Comparison of ENCODE assay signal across 9 cellular contexts in the genomic region with DNA sequence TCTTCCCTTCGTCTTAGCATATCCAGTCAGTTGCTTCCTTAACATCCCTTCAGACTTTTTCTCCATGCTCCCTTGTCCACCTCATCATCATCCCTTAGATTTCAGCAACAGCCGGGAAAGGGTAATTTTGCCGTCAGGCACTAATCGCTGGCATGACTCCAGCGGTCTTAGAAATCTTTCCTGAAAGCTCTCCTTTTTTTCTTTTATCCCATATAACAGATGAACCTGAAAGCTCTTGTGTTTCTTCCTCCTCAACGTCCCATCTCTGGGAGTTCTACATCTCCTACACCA. TPM values are rescaled to one million over a fixed set of nuclear protein-coding genes. Genes with fewer than 3 reads are reported as not detected.
DNase-seq lines count a peak whose midpoint lies in the region; ATAC-seq, FAIRE-seq and TF ChIP-seq lines count a peak whose summit lies in the region.
"Had no signal": no experiment of that assay in that cellular context is flagged by ENCODE, and none has a peak within 500 bp of the region (broad histone marks: within the 10 kb centered on the region; RNA-seq: fewer than 3 reads in every experiment).

No MANE protein-coding gene starts in this region.

- peaks cover 3% of the 10 kb centered on the region for H3K4me1 Mint-ChIP-seq in CD8-positive, alpha-beta T cell (ENCODE audit: low read depth)
- H3K4me1 Mint-ChIP-seq in osteocyte (ENCODE audit: unreplicated experiment), result peaks cover 3% of the 10 kb centered on the region

- H3K4me3 Mint-ChIP-seq in CD8-positive, alpha-beta T cell, result no peak overlapping the region
- no peak overlapping the region for H3K4me3 Mint-ChIP-seq in osteocyte (ENCODE audit: unreplicated experiment)

- POLR2A ChIA-PET in CD8-positive, alpha-beta T cell (lab: Charles Lee), result interaction anchor here (0.8 to 7.1 kb wide), 12 partner anchors 11 to 475 kb away, joined by 3 to 168 read pairs (median 20); a partner anchor contains a TSS
- POLR2A ChIA-PET in endothelial cell of umbilical vein (lab: Charles Lee), result interaction anchor here (1.6 to 3.6 kb wide), 4 partner anchors 11 to 298 kb away, joined by 4 to 13 read pairs (median 6); a partner anchor contains a TSS

- peak overlapping the region; percentile 60 for H2AFZ ChIP-seq in endothelial cell of umbilical vein (ENCODE audit: low read depth, low read length)

- peak overlapping the region; percentile 99 for H3K9ac ChIP-seq in endothelial cell of umbilical vein (replicated peaks; ENCODE audit: extremely low read depth, insufficient read depth, low read length)

- dilution Hi-C loops in endothelial cell of umbilical vein (cut with MboI; ENCODE audit: extremely low pct_ligation_motif_present, low sequenced_read_pairs), result loop anchor here (25.0 kb wide), 1 partner anchor 148 kb away; no protein-coding TSS in a partner anchor

- H3K27me3 ChIP-seq in CD8-positive, alpha-beta T cell (ENCODE audit: insufficient read depth, low read length), result no peaks in the 10 kb centered on the region
- H3K27me3 ChIP-seq in endothelial cell of umbilical vein (ENCODE audit: control insufficient read depth in 2 of 2, insufficient read depth in 2 of 2, low read length in 2 of 2), result no peaks in the 10 kb centered on the region

- H3K4me3 ChIP-seq in CD8-positive, alpha-beta T cell (ENCODE audit: low read depth, low read length), result peak overlapping the region; percentile 62
- H3K4me3 ChIP-seq in endothelial cell of umbilical vein (replicated peaks in 1 of 3; ENCODE audit: insufficient read depth in 1 of 3, low read depth in 1 of 3, low read length in 3 of 3), result peak overlapping the region in 2 of 3 experiments; percentile 55 to 91

- CTCF ChIA-PET in CD8-positive, alpha-beta T cell (lab: Charles Lee), result interaction anchor here (0.7 to 2.4 kb wide), 5 partner anchors 26 to 298 kb away, joined by 3 to 9 read pairs (median 3); no protein-coding TSS in a partner anchor
- CTCF ChIA-PET in endothelial cell of umbilical vein (lab: Charles Lee), result interaction anchor here (1.0 to 4.1 kb wide), 8 partner anchors 13 to 298 kb away, joined by 3 to 38 read pairs (median 6); no protein-coding TSS in a partner anchor

- intact Hi-C loops in CD8-positive, alpha-beta T cell (cut with DNase I, micrococcal nuclease), result loop anchor here (1.0 to 2.0 kb wide), 4 partner anchors 10 to 298 kb away; a partner anchor contains a TSS
- intact Hi-C loops in endothelial cell of umbilical vein (cut with micrococcal nuclease), result loop anchor here (1.0 to 2.0 kb wide), 8 partner anchors 10 to 298 kb away; a partner anchor contains a TSS

- no peaks in the 10 kb centered on the region for H3K9me1 ChIP-seq in endothelial cell of umbilical vein (replicated peaks; ENCODE audit: control insufficient read depth, extremely low read depth, insufficient read depth, low read length)

- H3K9me3 Mint-ChIP-seq in CD8-positive, alpha-beta T cell, result no peaks in the 10 kb centered on the region
- H3K9me3 Mint-ChIP-seq in osteocyte (ENCODE audit: unreplicated experiment), result no peaks in the 10 kb centered on the region
- H3K9me3 Mint-ChIP-seq: stimulated activated naive CD8-positive, alpha-beta T cell treated with anti-CD3 and anti-CD28 coated beads, Interleukin-15, Interleukin-2, amounts not matched to agents 100 ng/mL and 50 ng/mL, for 24 hours had no signal

- peaks cover 19% of the 10 kb centered on the region for H3K4me1 ChIP-seq in CD8-positive, alpha-beta T cell (ENCODE audit: insufficient read depth, low read length)
- peaks cover 16% of the 10 kb centered on the region for H3K4me1 ChIP-seq in endothelial cell of umbilical vein (ENCODE audit: control insufficient read depth, extremely low read depth, insufficient read depth, low read length)

- DNase-seq in CD8-positive, alpha-beta T cell, result no peak
- peak; percentile 53 for DNase-seq in NCI-H146 treated with DMSO at 0.1 percent for 48 hours (lab: John Stamatoyannopoulos, UW; ENCODE audit: unreplicated experiment)
- no peak for DNase-seq in endothelial cell of umbilical vein (ENCODE audit: low read depth, low spot score)
- DNase-seq in osteocyte (ENCODE audit: extremely low spot score, unreplicated experiment), result peak; percentile 51
- no peak for DNase-seq in NCI-H2171 (lab: John Stamatoyannopoulos, UW)
- no peak for DNase-seq in activated CD4-positive, alpha-beta T cell treated with anti-CD3 and anti-CD28 coated beads, Interleukin-2, amount 50 U/mL, for 4 hours
- no peak for DNase-seq in DMS153 (lab: John Stamatoyannopoulos, UW)

- no peak overlapping the region for H3K27ac Mint-ChIP-seq in CD8-positive, alpha-beta T cell
- H3K27ac Mint-ChIP-seq in osteocyte (ENCODE audit: unreplicated experiment), result no peak overlapping the region
- H3K27ac Mint-ChIP-seq: stimulated activated naive CD8-positive, alpha-beta T cell treated with anti-CD3 and anti-CD28 coated beads, Interleukin-15, Interleukin-2, amounts not matched to agents 100 ng/mL and 50 ng/mL, for 24 hours had no signal

- H3K4me2 ChIP-seq in endothelial cell of umbilical vein (ENCODE audit: insufficient read depth, low read length), result peak overlapping the region; percentile 85

- no peak for FAIRE-seq in endothelial cell of umbilical vein (lab: Jason Lieb, UNC)

- no TSS peak for BruUV-seq in endothelial cell of umbilical vein (replicated peaks; lab: Mats Ljungman, UMichigan)

- peaks cover 2% of the 10 kb centered on the region for H3K36me3 Mint-ChIP-seq in CD8-positive, alpha-beta T cell
- H3K36me3 Mint-ChIP-seq in osteocyte (ENCODE audit: unreplicated experiment), result no peaks in the 10 kb centered on the region

- H3K9me3 ChIP-seq in CD8-positive, alpha-beta T cell (ENCODE audit: low read length), result no peaks in the 10 kb centered on the region
- H3K9me3 ChIP-seq in endothelial cell of umbilical vein (replicated peaks; ENCODE audit: control insufficient read depth, insufficient read depth, low read length), result no peaks in the 10 kb centered on the region

- ATAC-seq in CD8-positive, alpha-beta T cell, result no peak
- ATAC-seq in GM18505 (IDR thresholded peaks at IDR 0.05; ENCODE audit: unreplicated experiment), result no peak

- no peak for TF ChIP-seq CTCF in CD8-positive, alpha-beta T cell (IDR thresholded peaks at IDR 0.05)
- TF ChIP-seq CTCF in endothelial cell of umbilical vein (IDR thresholded peaks at IDR 0.05; ENCODE audit: extremely low read depth in 1 of 2, insufficient read depth in 1 of 2, low read depth in 1 of 2, low read length in 2 of 2), result no peak
- no peak for TF ChIP-seq CTCF in osteocyte (IDR thresholded peaks at IDR 0.05)

- no peaks in the 10 kb centered on the region for H3K79me2 ChIP-seq in endothelial cell of umbilical vein (ENCODE audit: control insufficient read depth, insufficient read depth, low read length)

- H3K36me3 ChIP-seq in CD8-positive, alpha-beta T cell (ENCODE audit: insufficient read depth, low read length), result no peaks in the 10 kb centered on the region
- no peaks in the 10 kb centered on the region for H3K36me3 ChIP-seq in endothelial cell of umbilical vein (ENCODE audit: control insufficient read depth in 2 of 2, extremely low read depth in 1 of 2, insufficient read depth in 2 of 2, low read length in 2 of 2)

- H3K27me3 Mint-ChIP-seq in CD8-positive, alpha-beta T cell (ENCODE audit: low read depth), result no peaks in the 10 kb centered on the region
- H3K27me3 Mint-ChIP-seq in osteocyte (ENCODE audit: unreplicated experiment), result no peaks in the 10 kb centered on the region
- H3K27me3 Mint-ChIP-seq: stimulated activated naive CD8-positive, alpha-beta T cell treated with anti-CD3 and anti-CD28 coated beads, Interleukin-15, Interleukin-2, amounts not matched to agents 100 ng/mL and 50 ng/mL, for 24 hours had no signal

- TF ChIP-seq POLR2A in endothelial cell of umbilical vein (IDR thresholded peaks at IDR 0.05; ENCODE audit: low read depth, low read length) (no peak), GM18505 (IDR thresholded peaks at IDR 0.05; ENCODE audit: borderline replicate concordance, extremely low read depth, insufficient read depth, insufficient read length) (no peak)

- H4K20me1 ChIP-seq in endothelial cell of umbilical vein (replicated peaks; ENCODE audit: control insufficient read depth, extremely low read depth, insufficient read depth, low read length), result no peaks in the 10 kb centered on the region

- H3K27ac ChIP-seq in CD8-positive, alpha-beta T cell (ENCODE audit: low read depth, low read length), result peak overlapping the region; percentile 95
- peak overlapping the region; percentile 97 for H3K27ac ChIP-seq in endothelial cell of umbilical vein (ENCODE audit: insufficient read depth, low read depth, low read length)

RNA-seq across cellular contexts. Expression of a gene that starts 10.4 kb away (rescaled TPM):
- total RNA-seq in CD8-positive, alpha-beta T cell, result 1 to 10 TPM; 3.3 to 4.0 TPM
- total RNA-seq in endothelial cell of umbilical vein, result 7.0 and 10.8 TPM in 2 replicates
- 12.2 and 16.1 TPM in 2 replicates for polyA plus RNA-seq in endothelial cell of umbilical vein
- 11.6 and 15.0 TPM in 2 replicates for polyA plus RNA-seq in endothelial cell of umbilical vein (2011; cell fraction: cytosol; rRNA removed)
- polyA plus RNA-seq in endothelial cell of umbilical vein (2011; cell fraction: nucleus; rRNA removed), result 5.8 and 8.2 TPM in 2 replicates
- 7.1 and 8.3 TPM in 2 replicates for polyA plus RNA-seq in endothelial cell of umbilical vein (2012)
- 2.0 and 3.7 TPM in 2 replicates for polyA minus RNA-seq in endothelial cell of umbilical vein
- 5.5 TPM for polyA minus RNA-seq in endothelial cell of umbilical vein (2011; cell fraction: cytosol; rRNA and poly(A)+ RNA removed)
- 1.0 and 2.2 TPM in 2 replicates for polyA minus RNA-seq in endothelial cell of umbilical vein (2011; cell fraction: nucleus; rRNA and poly(A)+ RNA removed)
- 12.9 and 13.7 TPM in 2 replicates for total RNA-seq in osteocyte

RNA-seq across cellular contexts. Expression of a gene that starts 28.7 kb away (rescaled TPM):
- total RNA-seq in CD8-positive, alpha-beta T cell, result 1 to 10 TPM; 2.9 to 3.3 TPM
- 3.9 and 5.4 TPM in 2 replicates for total RNA-seq in endothelial cell of umbilical vein
- polyA plus RNA-seq in endothelial cell of umbilical vein, result 2.9 and 3.0 TPM in 2 replicates
- 2.6 and 3.0 TPM in 2 replicates for polyA plus RNA-seq in endothelial cell of umbilical vein (2011; cell fraction: cytosol; rRNA removed)
- polyA plus RNA-seq in endothelial cell of umbilical vein (2011; cell fraction: nucleus; rRNA removed), result 2.7 and 3.9 TPM in 2 replicates
- 3.5 and 6.0 TPM in 2 replicates for polyA plus RNA-seq in endothelial cell of umbilical vein (2012)
- 5.4 and 6.5 TPM in 2 replicates for polyA minus RNA-seq in endothelial cell of umbilical vein
- not detected for polyA minus RNA-seq in endothelial cell of umbilical vein (2011; cell fraction: cytosol; rRNA and poly(A)+ RNA removed)
- 1.3 and 1.8 TPM in 2 replicates for polyA minus RNA-seq in endothelial cell of umbilical vein (2011; cell fraction: nucleus; rRNA and poly(A)+ RNA removed)
- total RNA-seq in osteocyte, result 16.7 and 16.9 TPM in 2 replicates

RNA-seq across cellular contexts. Expression of a gene that starts 38.7 kb away (rescaled TPM):
- total RNA-seq in CD8-positive, alpha-beta T cell, result 10 to 100 TPM; 52.0 to 59.1 TPM
- 68.7 and 74.4 TPM in 2 replicates for total RNA-seq in endothelial cell of umbilical vein
- 61.2 and 62.7 TPM in 2 replicates for polyA plus RNA-seq in endothelial cell of umbilical vein
- 45.3 and 45.4 TPM in 2 replicates for polyA plus RNA-seq in endothelial cell of umbilical vein (2011; cell fraction: cytosol; rRNA removed)
- 33.4 and 44.2 TPM in 2 replicates for polyA plus RNA-seq in endothelial cell of umbilical vein (2011; cell fraction: nucleus; rRNA removed)
- polyA plus RNA-seq in endothelial cell of umbilical vein (2012), result 43.0 and 79.3 TPM in 2 replicates
- polyA minus RNA-seq in endothelial cell of umbilical vein, result 36.7 and 43.3 TPM in 2 replicates
- 38.5 TPM for polyA minus RNA-seq in endothelial cell of umbilical vein (2011; cell fraction: cytosol; rRNA and poly(A)+ RNA removed)
- 17.8 and 34.2 TPM in 2 replicates for polyA minus RNA-seq in endothelial cell of umbilical vein (2011; cell fraction: nucleus; rRNA and poly(A)+ RNA removed)
- total RNA-seq in osteocyte, result 68.1 and 71.9 TPM in 2 replicates

RNA-seq across cellular contexts. Expression of a gene that starts 47.7 kb away (rescaled TPM):
- total RNA-seq in CD8-positive, alpha-beta T cell, result under 1 TPM in 1 of 2 experiments, not detected in 1; 0.14 TPM
- total RNA-seq in endothelial cell of umbilical vein (7.8 and 11.2 TPM in 2 replicates), osteocyte (13.5 and 14.8 TPM in 2 replicates)
- 14.4 and 16.9 TPM in 2 replicates for polyA plus RNA-seq in endothelial cell of umbilical vein
- polyA plus RNA-seq in endothelial cell of umbilical vein (2011; cell fraction: cytosol; rRNA removed), result 9.1 and 10.4 TPM in 2 replicates
- polyA plus RNA-seq in endothelial cell of umbilical vein (2011; cell fraction: nucleus; rRNA removed), result 48.7 and 52.5 TPM in 2 replicates
- polyA plus RNA-seq in endothelial cell of umbilical vein (2012), result 11.5 and 15.9 TPM in 2 replicates
- polyA minus RNA-seq in endothelial cell of umbilical vein, result 17.6 and 28.9 TPM in 2 replicates
- 2.0 TPM for polyA minus RNA-seq in endothelial cell of umbilical vein (2011; cell fraction: cytosol; rRNA and poly(A)+ RNA removed)
- 14.2 and 19.3 TPM in 2 replicates for polyA minus RNA-seq in endothelial cell of umbilical vein (2011; cell fraction: nucleus; rRNA and poly(A)+ RNA removed)

Comparison
In these comparisons a context has a peak if more than half of its experiments do, and no peak if none do; other contexts are left out.
1. DNase-seq: peak in NCI-H146 treated with DMSO at 0.1 percent for 48 hours (single experiment) and osteocyte (single experiment); none in CD8-positive, alpha-beta T cell (0 of 7), endothelial cell of umbilical vein (single experiment), NCI-H2171 (single experiment), activated CD4-positive, alpha-beta T cell treated with anti-CD3 and anti-CD28 coated beads, Interleukin-2, amount 50 U/mL, for 4 hours (0 of 2) and DMS153 (single experiment).